In genomic region chr4:8308144-8308543, GRCh38 we compare ENCODE assay signal across 18 cellular contexts. TPM values are rescaled to one million over a fixed set of nuclear protein-coding genes. Genes with fewer than 3 reads are reported as not detected.
"Had no signal": no experiment of that assay in that cellular context is flagged by ENCODE, and none has a peak within 500 bp of the region (broad histone marks: within the 10 kb centered on the region; RNA-seq: fewer than 3 reads in every experiment).

No MANE protein-coding gene starts in this region.

- H3K9me3 Mint-ChIP-seq: activated CD4-positive, alpha-beta memory T cell treated with anti-CD3 and anti-CD28 coated beads, Interleukin-2, amount 10 ng/mL, durations not matched to agents 7 days and 5 days; T-helper 2 cell treated with Interferon-gamma antibody and Interleukin-4, amounts not matched to agents 5 μg/mL and 100 μg/mL, for 36 hours had no signal

- DNase-seq: activated CD4-positive, alpha-beta memory T cell treated with anti-CD3 and anti-CD28 coated beads, Interleukin-2, amount 10 ng/mL, durations not matched to agents 7 days and 5 days; activated naive CD4-positive, alpha-beta T cell treated with Interleukin-2 at 50 U/mL for 16 hours; caudate nucleus; effector memory CD4-positive, alpha-beta T cell; hippocampal formation; midbrain; substantia nigra; SW 1271 had no signal

- ATAC-seq: activated CD4-positive, CD25-positive, alpha-beta regulatory T cell treated with anti-CD3 and anti-CD28 coated beads, Interleukin-2, amount 50 U/mL, for 24 hours; stimulated activated memory B cell treated with anti-CD40 and anti-IgM and Interleukin-4, amounts not matched to agents 10 μg/mL and 1 μg/mL and 100 μg/mL, for 72 hours had no signal

- H3K4me1 Mint-ChIP-seq: activated CD4-positive, alpha-beta memory T cell treated with anti-CD3 and anti-CD28 coated beads, Interleukin-2, amount 10 ng/mL, durations not matched to agents 7 days and 5 days; stimulated activated memory B cell treated with anti-CD40 and anti-IgM and Interleukin-4, amounts not matched to agents 10 μg/mL and 1 μg/mL and 100 μg/mL, for 72 hours had no signal

- H3K9me3 ChIP-seq: adrenal gland, SJSA1, upper lobe of left lung had no signal

- H3K4me3 Mint-ChIP-seq: activated CD4-positive, alpha-beta memory T cell treated with anti-CD3 and anti-CD28 coated beads, Interleukin-2, amount 10 ng/mL, durations not matched to agents 7 days and 5 days; stimulated activated memory B cell treated with anti-CD40 and anti-IgM and Interleukin-4, amounts not matched to agents 10 μg/mL and 1 μg/mL and 100 μg/mL, for 72 hours; T-helper 2 cell treated with Interferon-gamma antibody and Interleukin-4, amounts not matched to agents 5 μg/mL and 100 μg/mL, for 36 hours had no signal

- H3K27me3 ChIP-seq: adrenal gland, SJSA1, upper lobe of left lung had no signal

- H3K4me3 ChIP-seq: adrenal gland, coronary artery, lung, SJSA1, skin epidermis, upper lobe of left lung had no signal

- H3K27ac ChIP-seq: adrenal gland, epithelial cell of prostate, SJSA1, skin epidermis had no signal

- H3K27ac Mint-ChIP-seq: activated CD4-positive, alpha-beta memory T cell treated with anti-CD3 and anti-CD28 coated beads, Interleukin-2, amount 10 ng/mL, durations not matched to agents 7 days and 5 days; stimulated activated memory B cell treated with anti-CD40 and anti-IgM and Interleukin-4, amounts not matched to agents 10 μg/mL and 1 μg/mL and 100 μg/mL, for 72 hours; T-helper 2 cell treated with Interferon-gamma antibody and Interleukin-4, amounts not matched to agents 5 μg/mL and 100 μg/mL, for 36 hours had no signal

- H3K36me3 ChIP-seq: adrenal gland, SJSA1, upper lobe of left lung had no signal

- H3K36me3 Mint-ChIP-seq: stimulated activated memory B cell treated with anti-CD40 and anti-IgM and Interleukin-4, amounts not matched to agents 10 μg/mL and 1 μg/mL and 100 μg/mL, for 72 hours had no signal

RNA-seq across cellular contexts. Expression of gene HTRA3, which starts 38.6 kb away (rescaled TPM):
- total RNA-seq: activated CD4-positive, alpha-beta memory T cell treated with anti-CD3 and anti-CD28 coated beads, Interleukin-2, amount 10 ng/mL, durations not matched to agents 7 days and 5 days had no signal
